In the genomic region with DNA sequence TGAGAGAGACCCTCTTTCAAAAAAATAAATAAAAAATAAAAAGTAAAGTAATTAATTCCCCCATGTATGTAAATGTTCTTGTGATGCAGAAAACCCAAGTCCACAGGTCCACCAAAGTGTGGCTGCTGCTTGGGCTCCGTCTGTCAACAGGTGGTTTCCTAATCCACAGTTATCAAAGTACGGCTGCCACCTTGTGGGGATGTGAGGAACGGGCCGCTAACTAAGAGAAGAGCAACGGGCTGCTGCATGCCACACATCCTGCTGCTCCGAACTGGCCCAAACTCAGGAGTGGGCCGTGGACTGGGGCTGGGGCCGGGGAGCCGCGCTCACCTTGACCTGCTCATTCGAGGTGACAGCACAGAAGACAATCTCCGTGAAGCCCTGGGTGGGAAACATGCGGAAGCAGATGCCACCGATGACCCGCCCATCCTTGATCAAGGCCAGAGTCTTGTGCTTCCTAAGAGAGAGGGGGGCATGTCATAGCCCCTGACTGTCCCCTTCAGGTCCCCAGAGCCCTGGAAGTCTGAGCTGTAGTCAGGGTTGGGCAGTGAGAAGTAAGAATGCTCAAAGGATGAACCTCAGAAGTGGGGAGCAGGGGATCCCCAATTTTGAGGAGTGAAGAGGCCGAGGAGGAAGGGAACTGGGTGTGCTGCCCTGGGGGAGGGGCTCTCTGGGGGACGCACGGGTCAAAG, we compare ENCODE assay signal across 1 cellular context.
TF ChIP-seq lines count a peak whose summit lies in the region.

No MANE protein-coding gene starts in this region.

TF ChIP-seq in IMR-90, 13 proteins besides CTCF, POLR2A, EP300 and RAD21 (continued from another document):
- no peak for TF ChIP-seq ELK1 (IDR thresholded peaks at IDR 0.05; ENCODE audit: borderline replicate concordance, low read depth, low read length)
- TF ChIP-seq, protein P1, sequence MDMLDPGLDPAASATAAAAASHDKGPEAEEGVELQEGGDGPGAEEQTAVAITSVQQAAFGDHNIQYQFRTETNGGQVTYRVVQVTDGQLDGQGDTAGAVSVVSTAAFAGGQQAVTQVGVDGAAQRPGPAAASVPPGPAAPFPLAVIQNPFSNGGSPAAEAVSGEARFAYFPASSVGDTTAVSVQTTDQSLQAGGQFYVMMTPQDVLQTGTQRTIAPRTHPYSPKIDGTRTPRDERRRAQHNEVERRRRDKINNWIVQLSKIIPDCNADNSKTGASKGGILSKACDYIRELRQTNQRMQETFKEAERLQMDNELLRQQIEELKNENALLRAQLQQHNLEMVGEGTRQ (IDR thresholded peaks at IDR 0.05; ENCODE audit: low read depth, low read length), result no peak
- no peak for TF ChIP-seq MAZ (IDR thresholded peaks at IDR 0.05; ENCODE audit: borderline replicate concordance, low read depth, low read length)
- peak; percentile 47; the same call in 1 of the 2 replicates for TF ChIP-seq CEBPB (IDR thresholded peaks at IDR 0.05; ENCODE audit: low read depth, low read length)
- no peak for TF ChIP-seq CHD1 (IDR thresholded peaks at IDR 0.05; ENCODE audit: low read depth, low read length)
- no peak for TF ChIP-seq MAFK (IDR thresholded peaks at IDR 0.05; ENCODE audit: low read depth, low read length)
- TF ChIP-seq SMC3 (IDR thresholded peaks at IDR 0.05; ENCODE audit: low read depth, low read length), result peak; percentile 83
- TF ChIP-seq RFX5 (IDR thresholded peaks at IDR 0.05; ENCODE audit: low read depth, low read length), result no peak
